19 cellular contexts compared by ENCODE assay signal in genomic region chr4:105965183-105965800, GRCh38.
"Had no signal": no experiment of that assay in that cellular context is flagged by ENCODE, and none has a peak within 500 bp of the region (broad histone marks: within the 10 kb centered on the region; RNA-seq: fewer than 3 reads in every experiment).

No MANE protein-coding gene starts in this region.

- H3K9me3 ChIP-seq: ascending aorta, esophagus muscularis mucosa, lower lobe of right lung, neutrophil, thyroid gland had no signal

- DNase-seq: activated CD4-positive, alpha-beta T cell treated with anti-CD3 and anti-CD28 coated beads, Interleukin-2, amount 10 ng/mL, durations not matched to agents 24 days and 14 days; activated CD4-positive, CD25-positive, alpha-beta regulatory T cell; activated naive CD4-positive, alpha-beta T cell treated with anti-CD3 and anti-CD28 coated beads for 36 hours; activated naive CD8-positive, alpha-beta T cell treated with anti-CD3 and anti-CD28 coated beads, Interleukin-2, amount 50 U/mL, for 24 hours; dorsolateral prefrontal cortex; glutamatergic neuron; immature natural killer cell; left cardiac atrium; lower lobe of right lung; naive thymus-derived CD4-positive, alpha-beta T cell; stimulated activated CD4-positive, alpha-beta T cell treated with anti-CD3 and anti-CD28 coated beads, Interleukin-2, amount 100 ng/mL, for 48 hours; thyroid gland had no signal

- FAIRE-seq: TTC549 had no signal

- H3K4me3 ChIP-seq: ascending aorta, cardiac muscle cell, dorsolateral prefrontal cortex, esophagus muscularis mucosa, lower lobe of right lung, thyroid gland had no signal

- H3K27ac Mint-ChIP-seq: activated CD4-positive, alpha-beta T cell treated with anti-CD3 and anti-CD28 coated beads, Interleukin-2, amount 10 ng/mL, durations not matched to agents 24 days and 14 days; activated naive CD4-positive, alpha-beta T cell treated with anti-CD3 and anti-CD28 coated beads for 36 hours; activated naive CD8-positive, alpha-beta T cell treated with anti-CD3 and anti-CD28 coated beads, Interleukin-2, amount 50 U/mL, for 24 hours; activated T-helper 17 cell treated with anti-CD3 and anti-CD28 coated beads, Interleukin-2, amount 50 U/mL, for 72 hours; immature natural killer cell; naive thymus-derived CD4-positive, alpha-beta T cell; stimulated activated memory B cell treated with anti-CD40 and anti-IgM and Interleukin-4, amounts not matched to agents 10 μg/mL and 1 μg/mL and 100 μg/mL, for 72 hours had no signal

- H3K27me3 ChIP-seq: ascending aorta, cardiac muscle cell, dorsolateral prefrontal cortex, esophagus muscularis mucosa, neutrophil, thyroid gland had no signal

- H3K9me3 Mint-ChIP-seq: activated CD4-positive, alpha-beta T cell treated with anti-CD3 and anti-CD28 coated beads, Interleukin-2, amount 10 ng/mL, durations not matched to agents 24 days and 14 days; activated naive CD4-positive, alpha-beta T cell treated with anti-CD3 and anti-CD28 coated beads for 36 hours; activated naive CD8-positive, alpha-beta T cell treated with anti-CD3 and anti-CD28 coated beads, Interleukin-2, amount 50 U/mL, for 24 hours; activated T-helper 17 cell treated with anti-CD3 and anti-CD28 coated beads, Interleukin-2, amount 50 U/mL, for 72 hours; stimulated activated memory B cell treated with anti-CD40 and anti-IgM and Interleukin-4, amounts not matched to agents 10 μg/mL and 1 μg/mL and 100 μg/mL, for 72 hours had no signal

- H3K27me3 Mint-ChIP-seq: activated naive CD8-positive, alpha-beta T cell treated with anti-CD3 and anti-CD28 coated beads, Interleukin-2, amount 50 U/mL, for 24 hours had no signal

- H3K27ac ChIP-seq: cardiac muscle cell, dorsolateral prefrontal cortex, esophagus muscularis mucosa, lower lobe of right lung, neutrophil, thyroid gland had no signal

- H3K36me3 Mint-ChIP-seq: immature natural killer cell; naive thymus-derived CD4-positive, alpha-beta T cell; stimulated activated memory B cell treated with anti-CD40 and anti-IgM and Interleukin-4, amounts not matched to agents 10 μg/mL and 1 μg/mL and 100 μg/mL, for 72 hours had no signal

- H3K4me1 Mint-ChIP-seq: activated CD4-positive, alpha-beta T cell treated with anti-CD3 and anti-CD28 coated beads, Interleukin-2, amount 10 ng/mL, durations not matched to agents 24 days and 14 days; activated naive CD8-positive, alpha-beta T cell treated with anti-CD3 and anti-CD28 coated beads, Interleukin-2, amount 50 U/mL, for 24 hours; activated T-helper 17 cell treated with anti-CD3 and anti-CD28 coated beads, Interleukin-2, amount 50 U/mL, for 72 hours; immature natural killer cell; naive thymus-derived CD4-positive, alpha-beta T cell; stimulated activated memory B cell treated with anti-CD40 and anti-IgM and Interleukin-4, amounts not matched to agents 10 μg/mL and 1 μg/mL and 100 μg/mL, for 72 hours had no signal

- ATAC-seq: activated naive CD8-positive, alpha-beta T cell treated with anti-CD3 and anti-CD28 coated beads, Interleukin-2, amount 50 U/mL, for 24 hours; activated T-helper 17 cell treated with anti-CD3 and anti-CD28 coated beads, Interleukin-2, amount 50 U/mL, for 72 hours; lower lobe of right lung; naive thymus-derived CD4-positive, alpha-beta T cell; stimulated activated memory B cell treated with anti-CD40 and anti-IgM and Interleukin-4, amounts not matched to agents 10 μg/mL and 1 μg/mL and 100 μg/mL, for 72 hours had no signal

- H3K36me3 ChIP-seq: cardiac muscle cell, esophagus muscularis mucosa, neutrophil had no signal

- H3K4me3 Mint-ChIP-seq: activated CD4-positive, alpha-beta T cell treated with anti-CD3 and anti-CD28 coated beads, Interleukin-2, amount 10 ng/mL, durations not matched to agents 24 days and 14 days; activated naive CD4-positive, alpha-beta T cell treated with anti-CD3 and anti-CD28 coated beads for 36 hours; activated naive CD8-positive, alpha-beta T cell treated with anti-CD3 and anti-CD28 coated beads, Interleukin-2, amount 50 U/mL, for 24 hours; activated T-helper 17 cell treated with anti-CD3 and anti-CD28 coated beads, Interleukin-2, amount 50 U/mL, for 72 hours; immature natural killer cell; naive thymus-derived CD4-positive, alpha-beta T cell; stimulated activated memory B cell treated with anti-CD40 and anti-IgM and Interleukin-4, amounts not matched to agents 10 μg/mL and 1 μg/mL and 100 μg/mL, for 72 hours had no signal
